26 cellular contexts compared by ENCODE assay signal in the genomic region with DNA sequence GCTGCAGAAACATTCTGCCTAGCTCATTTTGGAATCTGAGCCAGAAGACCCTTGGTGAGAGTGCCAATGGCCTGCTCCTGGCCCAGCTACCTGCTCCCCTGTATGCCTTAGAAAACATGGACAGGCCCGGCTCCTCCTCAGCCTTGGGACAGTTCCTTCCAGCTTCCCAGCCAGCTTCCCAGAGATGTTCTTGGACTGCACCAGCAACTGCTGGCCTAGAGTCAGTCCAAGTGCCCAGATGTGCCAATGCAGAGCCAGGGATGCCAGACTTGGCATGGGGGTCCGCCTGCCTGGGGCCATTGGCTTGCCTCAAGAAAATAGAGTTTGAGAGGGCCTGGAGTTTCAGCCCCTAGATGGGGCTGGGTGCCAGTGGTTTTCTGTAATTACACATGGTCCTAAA.
"Had no signal": no experiment of that assay in that cellular context is flagged by ENCODE, and none has a peak within 500 bp of the region (broad histone marks: within the 10 kb centered on the region; RNA-seq: fewer than 3 reads in every experiment).

No MANE protein-coding gene starts in this region.

- H3K4me3 ChIP-seq: coronary artery, dorsolateral prefrontal cortex, upper lobe of left lung, vagina had no signal

- H3K27ac Mint-ChIP-seq: activated naive CD8-positive, alpha-beta T cell treated with anti-CD3 and anti-CD28 coated beads for 36 hours; naive thymus-derived CD4-positive, alpha-beta T cell; T-helper 17 cell had no signal

- ATAC-seq: activated CD4-positive, CD25-positive, alpha-beta regulatory T cell treated with anti-CD3 and anti-CD28 coated beads, Interleukin-2, amount 50 U/mL, for 24 hours; foreskin keratinocyte; naive thymus-derived CD4-positive, alpha-beta T cell; T-helper 17 cell had no signal

- H3K27ac ChIP-seq: dorsolateral prefrontal cortex, foreskin keratinocyte, upper lobe of left lung, vagina, WERI-Rb-1 had no signal

- H3K9me3 Mint-ChIP-seq: activated naive CD8-positive, alpha-beta T cell treated with anti-CD3 and anti-CD28 coated beads for 36 hours; neural crest cell had no signal

- H3K4me1 Mint-ChIP-seq: neural crest cell, T-helper 17 cell had no signal

- H3K4me3 Mint-ChIP-seq: activated naive CD8-positive, alpha-beta T cell treated with anti-CD3 and anti-CD28 coated beads for 36 hours; naive thymus-derived CD4-positive, alpha-beta T cell; neural crest cell; T-helper 17 cell had no signal

- H3K27me3 Mint-ChIP-seq: activated naive CD8-positive, alpha-beta T cell treated with anti-CD3 and anti-CD28 coated beads for 36 hours; naive thymus-derived CD4-positive, alpha-beta T cell; T-helper 17 cell had no signal

- H3K36me3 ChIP-seq: brain microvascular endothelial cell, upper lobe of left lung, vagina, WERI-Rb-1 had no signal

- H3K9me3 ChIP-seq: upper lobe of left lung, vagina had no signal

- H3K27me3 ChIP-seq: brain microvascular endothelial cell, dorsolateral prefrontal cortex, upper lobe of left lung, vagina had no signal

- DNase-seq: activated CD4-positive, alpha-beta T cell treated with anti-CD3 and anti-CD28 coated beads for 48 hours; activated CD4-positive, alpha-beta T cell treated with anti-CD3 and anti-CD28 coated beads, Interleukin-2, amount 50 U/mL, for 48 hours; activated CD8-positive, alpha-beta memory T cell treated with anti-CD3 and anti-CD28 coated beads for 24 hours; activated effector memory CD4-positive, alpha-beta T cell treated with Interleukin-2 at 50 U/mL for 16 hours; activated naive CD4-positive, alpha-beta T cell treated with Interleukin-2 at 50 U/mL for 16 hours; activated naive CD8-positive, alpha-beta T cell treated with anti-CD3 and anti-CD28 coated beads for 36 hours; brain microvascular endothelial cell; dorsolateral prefrontal cortex; effector memory CD4-positive, alpha-beta T cell; erythroblast; foreskin keratinocyte; glutamatergic neuron; islet precursor cell; midbrain; naive thymus-derived CD4-positive, alpha-beta T cell; occipital lobe; stimulated activated CD4-positive, alpha-beta T cell treated with anti-CD3 and anti-CD28 coated beads, Interleukin-2, amount 100 ng/mL, for 48 hours; stimulated activated naive CD4-positive, alpha-beta T cell treated with Interleukin-2 at 50 U/mL for 16 hours; T-helper 17 cell; T1000; WERI-Rb-1 had no signal
